In genomic region chr1:236750928-236751327, GRCh38 we compare ENCODE assay signal across 1 cellular context.
TF ChIP-seq lines count a peak whose summit lies in the region.

No MANE protein-coding gene starts in this region.

TF ChIP-seq in K562, 482 proteins besides CTCF, POLR2A, EP300 and RAD21 (continued from another document):
- TF ChIP-seq ZNF280A (IDR thresholded peaks at IDR 0.05; ENCODE audit: low read depth, partially characterized antibody) (no peak), MITF (IDR thresholded peaks at IDR 0.05) (no peak), HMGXB4 (CRISPR knock-in tag; IDR thresholded peaks at IDR 0.05) (no peak), ZNF717 (CRISPR knock-in tag; IDR thresholded peaks at IDR 0.05) (no peak), HES1 (IDR thresholded peaks at IDR 0.05; ENCODE audit: low read depth) (no peak), TGIF2 (CRISPR knock-in tag; IDR thresholded peaks at IDR 0.05) (no peak), SPI1 (IDR thresholded peaks at IDR 0.05; ENCODE audit: borderline replicate concordance, low read depth, low read length) (peak; percentile 75; the same call in 1 of the 2 replicates)
- TF ChIP-seq, protein P1, sequence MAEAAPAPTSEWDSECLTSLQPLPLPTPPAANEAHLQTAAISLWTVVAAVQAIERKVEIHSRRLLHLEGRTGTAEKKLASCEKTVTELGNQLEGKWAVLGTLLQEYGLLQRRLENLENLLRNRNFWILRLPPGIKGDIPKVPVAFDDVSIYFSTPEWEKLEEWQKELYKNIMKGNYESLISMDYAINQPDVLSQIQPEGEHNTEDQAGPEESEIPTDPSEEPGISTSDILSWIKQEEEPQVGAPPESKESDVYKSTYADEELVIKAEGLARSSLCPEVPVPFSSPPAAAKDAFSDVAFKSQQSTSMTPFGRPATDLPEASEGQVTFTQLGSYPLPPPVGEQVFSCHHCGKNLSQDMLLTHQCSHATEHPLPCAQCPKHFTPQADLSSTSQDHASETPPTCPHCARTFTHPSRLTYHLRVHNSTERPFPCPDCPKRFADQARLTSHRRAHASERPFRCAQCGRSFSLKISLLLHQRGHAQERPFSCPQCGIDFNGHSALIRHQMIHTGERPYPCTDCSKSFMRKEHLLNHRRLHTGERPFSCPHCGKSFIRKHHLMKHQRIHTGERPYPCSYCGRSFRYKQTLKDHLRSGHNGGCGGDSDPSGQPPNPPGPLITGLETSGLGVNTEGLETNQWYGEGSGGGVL (CRISPR knock-in tag; IDR thresholded peaks at IDR 0.05): no peak
- TF ChIP-seq, protein P2, sequence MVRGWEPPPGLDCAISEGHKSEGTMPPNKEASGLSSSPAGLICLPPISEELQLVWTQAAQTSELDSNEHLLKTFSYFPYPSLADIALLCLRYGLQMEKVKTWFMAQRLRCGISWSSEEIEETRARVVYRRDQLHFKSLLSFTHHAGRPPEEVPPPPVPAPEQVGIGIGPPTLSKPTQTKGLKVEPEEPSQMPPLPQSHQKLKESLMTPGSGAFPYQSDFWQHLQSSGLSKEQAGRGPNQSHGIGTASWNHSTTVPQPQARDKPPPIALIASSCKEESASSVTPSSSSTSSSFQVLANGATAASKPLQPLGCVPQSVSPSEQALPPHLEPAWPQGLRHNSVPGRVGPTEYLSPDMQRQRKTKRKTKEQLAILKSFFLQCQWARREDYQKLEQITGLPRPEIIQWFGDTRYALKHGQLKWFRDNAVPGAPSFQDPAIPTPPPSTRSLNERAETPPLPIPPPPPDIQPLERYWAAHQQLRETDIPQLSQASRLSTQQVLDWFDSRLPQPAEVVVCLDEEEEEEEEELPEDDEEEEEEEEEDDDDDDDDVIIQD (CRISPR knock-in tag; IDR thresholded peaks at IDR 0.05): no peak
- TF ChIP-seq, protein P3, sequence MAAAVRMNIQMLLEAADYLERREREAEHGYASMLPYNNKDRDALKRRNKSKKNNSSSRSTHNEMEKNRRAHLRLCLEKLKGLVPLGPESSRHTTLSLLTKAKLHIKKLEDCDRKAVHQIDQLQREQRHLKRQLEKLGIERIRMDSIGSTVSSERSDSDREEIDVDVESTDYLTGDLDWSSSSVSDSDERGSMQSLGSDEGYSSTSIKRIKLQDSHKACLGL (CRISPR knock-in tag; IDR thresholded peaks at IDR 0.05; ENCODE audit: borderline replicate concordance, poor library complexity, severe bottlenecking): no peak
- TF ChIP-seq, protein P4, sequence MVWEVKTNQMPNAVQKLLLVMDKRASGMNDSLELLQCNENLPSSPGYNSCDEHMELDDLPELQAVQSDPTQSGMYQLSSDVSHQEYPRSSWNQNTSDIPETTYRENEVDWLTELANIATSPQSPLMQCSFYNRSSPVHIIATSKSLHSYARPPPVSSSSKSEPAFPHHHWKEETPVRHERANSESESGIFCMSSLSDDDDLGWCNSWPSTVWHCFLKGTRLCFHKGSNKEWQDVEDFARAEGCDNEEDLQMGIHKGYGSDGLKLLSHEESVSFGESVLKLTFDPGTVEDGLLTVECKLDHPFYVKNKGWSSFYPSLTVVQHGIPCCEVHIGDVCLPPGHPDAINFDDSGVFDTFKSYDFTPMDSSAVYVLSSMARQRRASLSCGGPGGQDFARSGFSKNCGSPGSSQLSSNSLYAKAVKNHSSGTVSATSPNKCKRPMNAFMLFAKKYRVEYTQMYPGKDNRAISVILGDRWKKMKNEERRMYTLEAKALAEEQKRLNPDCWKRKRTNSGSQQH (CRISPR knock-in tag; IDR thresholded peaks at IDR 0.05): no peak
